8 cellular contexts compared by ENCODE assay signal in the genomic region with DNA sequence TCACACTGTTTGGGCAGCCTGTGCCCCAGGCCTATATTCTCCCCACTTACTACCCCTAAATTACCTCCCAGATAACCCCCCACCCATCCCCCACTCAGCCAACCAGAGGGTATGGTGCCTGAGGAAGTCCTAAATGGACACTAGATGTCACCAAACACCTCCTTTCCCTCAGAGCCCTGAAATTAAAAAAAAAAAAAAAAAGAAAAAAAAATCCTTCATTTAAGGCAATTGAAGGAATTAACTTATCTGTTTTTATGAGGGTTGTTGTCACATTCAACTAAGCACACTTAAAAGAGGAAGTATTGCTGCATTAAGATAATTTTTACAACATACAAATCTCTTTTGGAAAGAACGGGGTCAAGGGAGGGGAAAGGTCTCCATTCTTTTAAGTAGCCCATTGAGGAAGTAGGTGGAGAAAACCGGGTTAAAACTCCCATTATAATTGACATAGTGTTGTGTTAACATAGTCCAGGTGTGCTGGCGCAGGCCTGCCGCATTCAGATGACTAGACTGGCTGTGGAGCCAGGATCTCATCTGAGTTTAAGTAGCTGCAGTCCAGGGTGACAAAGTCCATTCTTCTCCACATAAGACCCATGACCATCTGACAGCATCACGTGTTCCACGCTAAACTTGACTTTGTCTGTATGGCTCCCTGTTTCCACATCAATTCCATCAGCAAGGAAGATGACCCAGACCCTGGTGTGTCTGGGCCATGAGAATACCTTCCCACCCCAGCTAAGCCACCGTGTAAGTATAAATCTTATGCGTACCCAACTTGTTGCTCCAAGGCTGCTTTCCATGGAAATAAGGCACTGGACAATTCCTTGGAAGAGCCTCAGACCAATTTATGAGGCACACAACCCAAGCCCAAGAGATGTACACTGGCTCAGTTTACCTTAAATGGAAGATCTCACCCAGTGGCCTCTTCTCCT. TPM values are rescaled to one million over a fixed set of nuclear protein-coding genes. Genes with fewer than 3 reads are reported as not detected.
DNase-seq lines count a peak whose midpoint lies in the region; ATAC-seq and FAIRE-seq lines count a peak whose summit lies in the region.

No MANE protein-coding gene starts in this region.

- no peak for ATAC-seq in GM19328 (IDR thresholded peaks at IDR 0.05; ENCODE audit: unreplicated experiment)
- ATAC-seq in HG03045 (IDR thresholded peaks at IDR 0.05; ENCODE audit: unreplicated experiment) = no peak

- FAIRE-seq in colon (lab: Jason Lieb, UNC) = peak; percentile 14

- DNase-seq in AML-193 (lab: John Stamatoyannopoulos, UW) (peak; percentile 48 to 65), H4 (ENCODE audit: low spot score) (peak; percentile 66), NCI-H82 (lab: John Stamatoyannopoulos, UW) (peak; percentile 75), non-pigmented ciliary epithelial cell (ENCODE audit: low read depth) (peak; percentile 14), hippocampal formation (lab: John Stamatoyannopoulos, UW) (no peak)

RNA-seq across cellular contexts. Expression of gene SNX11, which starts 46.4 kb away (rescaled TPM):
- 15.2 and 17.4 TPM in 2 replicates for total RNA-seq in H4 (2014; rRNA removed; shearing (Covaris generic))

RNA-seq across cellular contexts. Expression of gene CBX1, which starts 52.7 kb away (rescaled TPM):
- total RNA-seq in H4 (2014; rRNA removed; shearing (Covaris generic)) = 110 and 116 TPM in 2 replicates

Comparison
In these comparisons a context has a peak if more than half of its experiments do, and no peak if none do; other contexts are left out.
1. DNase-seq: peak in AML-193 (2 of 2), H4 (single experiment), NCI-H82 (single experiment) and non-pigmented ciliary epithelial cell (single experiment); none in hippocampal formation (0 of 2).